Comparison of ENCODE assay signal across 26 cellular contexts in genomic region chr20:34439168-34439567, GRCh38.
"Had no signal": no experiment of that assay in that cellular context is flagged by ENCODE, and none has a peak within 500 bp of the region (broad histone marks: within the 10 kb centered on the region; RNA-seq: fewer than 3 reads in every experiment).

No MANE protein-coding gene starts in this region.

- ATAC-seq: naive thymus-derived CD4-positive, alpha-beta T cell; psoas muscle; right lobe of liver; stimulated activated memory B cell treated with anti-CD40 and anti-IgM and Interleukin-4, amounts not matched to agents 10 μg/mL and 1 μg/mL and 100 μg/mL, for 72 hours; stimulated activated naive CD8-positive, alpha-beta T cell treated with anti-CD3 and anti-CD28 coated beads, Interleukin-15, amount 100 ng/mL, for 72 hours; stimulated activated naive CD8-positive, alpha-beta T cell treated with anti-CD3 and anti-CD28 coated beads, Interleukin-15, Interleukin-2, amounts not matched to agents 100 U/mL and 50 U/mL, for 24 hours; upper lobe of right lung had no signal

- DNase-seq: naive thymus-derived CD4-positive, alpha-beta T cell; occipital lobe; ovary; posterior cingulate gyrus; psoas muscle; right cardiac atrium; right lobe of liver; sigmoid colon; small intestine; stimulated activated CD4-positive, alpha-beta T cell treated with anti-CD3 and anti-CD28 coated beads, Interleukin-15, amount 100 ng/mL, for 24 hours; stimulated activated CD4-positive, alpha-beta T cell treated with anti-CD3 and anti-CD28 coated beads, Interleukin-2, amount 100 ng/mL, for 24 hours; stimulated activated CD4-positive, alpha-beta T cell treated with anti-CD3 and anti-CD28 coated beads, Interleukin-2, amount 100 ng/mL, for 48 hours; stimulated activated CD4-positive, alpha-beta T cell treated with anti-CD3 and anti-CD28 coated beads, Interleukin-4, amount 100 ng/mL, for 24 hours; stimulated activated naive CD4-positive, alpha-beta T cell; stimulated activated naive CD8-positive, alpha-beta T cell treated with anti-CD3 and anti-CD28 coated beads, Interleukin-15, amount 100 ng/mL, for 72 hours; stimulated activated naive CD8-positive, alpha-beta T cell treated with anti-CD3 and anti-CD28 coated beads, Interleukin-15, Interleukin-2, amounts not matched to agents 100 U/mL and 50 U/mL, for 24 hours; substantia nigra; testis; tibial artery; transverse colon; upper lobe of right lung; uterus had no signal

- H3K4me3 Mint-ChIP-seq: naive thymus-derived CD4-positive, alpha-beta T cell; nephron; stimulated activated memory B cell treated with anti-CD40 and anti-IgM and Interleukin-4, amounts not matched to agents 10 μg/mL and 1 μg/mL and 100 μg/mL, for 72 hours; stimulated activated naive CD8-positive, alpha-beta T cell treated with anti-CD3 and anti-CD28 coated beads, Interleukin-15, amount 100 ng/mL, for 72 hours; type B pancreatic cell had no signal

- H3K27me3 Mint-ChIP-seq: naive thymus-derived CD4-positive, alpha-beta T cell; progenitor cell of endocrine pancreas; stimulated activated memory B cell treated with anti-CD40 and anti-IgM and Interleukin-4, amounts not matched to agents 10 μg/mL and 1 μg/mL and 100 μg/mL, for 72 hours; stimulated activated naive CD8-positive, alpha-beta T cell treated with anti-CD3 and anti-CD28 coated beads, Interleukin-15, amount 100 ng/mL, for 72 hours; type B pancreatic cell had no signal

- H3K27ac Mint-ChIP-seq: progenitor cell of endocrine pancreas; stimulated activated memory B cell treated with anti-CD40 and anti-IgM and Interleukin-4, amounts not matched to agents 10 μg/mL and 1 μg/mL and 100 μg/mL, for 72 hours; type B pancreatic cell had no signal

- H3K9me3 Mint-ChIP-seq: nephron; stimulated activated memory B cell treated with anti-CD40 and anti-IgM and Interleukin-4, amounts not matched to agents 10 μg/mL and 1 μg/mL and 100 μg/mL, for 72 hours; stimulated activated naive CD8-positive, alpha-beta T cell treated with anti-CD3 and anti-CD28 coated beads, Interleukin-15, amount 100 ng/mL, for 72 hours; type B pancreatic cell had no signal
